ENCODE assay signal across 18 cellular contexts in the genomic region with DNA sequence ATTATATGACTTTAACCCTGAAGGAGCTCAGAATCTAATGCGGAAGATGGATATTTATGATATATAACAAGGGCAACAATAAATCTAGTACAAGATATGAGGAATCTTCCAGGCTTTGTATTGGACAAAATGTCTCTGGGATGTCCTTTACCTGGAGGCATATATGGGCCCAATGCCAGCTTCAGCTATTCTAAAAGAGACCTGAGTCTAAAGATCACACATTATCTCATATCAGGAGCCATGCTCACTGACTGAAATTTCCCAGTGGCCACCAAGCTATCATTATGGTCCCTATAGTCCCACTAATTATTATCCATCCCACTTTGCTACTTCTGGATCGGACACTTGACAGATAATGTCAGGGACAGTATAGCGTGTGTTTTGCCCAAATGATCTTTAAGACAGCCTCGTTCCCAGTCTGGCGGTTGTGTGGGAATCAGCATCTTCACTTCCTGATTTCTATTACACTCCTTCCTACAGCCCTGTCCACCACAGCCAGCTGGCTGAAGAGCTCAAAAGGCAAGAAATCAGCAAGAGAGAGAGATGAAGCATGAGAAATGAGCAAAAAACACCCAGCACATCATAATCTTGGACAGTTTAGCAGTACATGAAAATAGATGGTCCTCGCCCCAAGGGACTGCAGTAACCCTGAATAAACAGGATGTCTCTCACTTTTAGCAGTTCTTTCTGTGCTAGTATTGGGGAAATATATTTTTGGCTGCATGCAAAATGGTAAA. TPM values are rescaled to one million over a fixed set of nuclear protein-coding genes. Genes with fewer than 3 reads are reported as not detected.
DNase-seq lines count a peak whose midpoint lies in the region; ATAC-seq and TF ChIP-seq lines count a peak whose summit lies in the region.
"Had no signal": no experiment of that assay in that cellular context is flagged by ENCODE, and none has a peak within 500 bp of the region (broad histone marks: within the 10 kb centered on the region; RNA-seq: fewer than 3 reads in every experiment).

No MANE protein-coding gene starts in this region.

- no peaks in the 10 kb centered on the region for H3K79me2 ChIP-seq in DOHH2 (ENCODE audit: control insufficient read depth, low read length)

- no peaks in the 10 kb centered on the region for H3F3A ChIP-seq in DOHH2 (ENCODE audit: control insufficient read depth, insufficient read depth)

- no peaks in the 10 kb centered on the region for H3K9me3 ChIP-seq in DOHH2 (ENCODE audit: control insufficient read depth, insufficient read depth, low read length)
- no peaks in the 10 kb centered on the region for H3K9me3 ChIP-seq in Peyer's patch
- H3K9me3 ChIP-seq in liver (ENCODE audit: control insufficient read depth in 4 of 4, low read length in 3 of 4): no peaks in the 10 kb centered on the region
- no peaks in the 10 kb centered on the region for H3K9me3 ChIP-seq in spleen

- TF ChIP-seq POLR2A in Peyer's patch (IDR thresholded peaks at IDR 0.05) (no peak), spleen (IDR thresholded peaks at IDR 0.05) (no peak)

- WGBS in liver: 82% methylated on average over 6 of the region's 6 CpGs
- 67 to 94% (median 78%) methylated on average over 6 of the region's 6 CpGs for WGBS in spleen, 5 donors

- H3K4me1 ChIP-seq in DOHH2 (ENCODE audit: control insufficient read depth, low read length) (peaks cover 8% of the 10 kb centered on the region), Peyer's patch (peaks cover 0 to 4% (median 0%) of the 10 kb centered on the region in 4 donors), liver (ENCODE audit: control insufficient read depth in 4 of 4, insufficient read depth in 4 of 4, low read length in 3 of 4) (peaks cover 7 to 42% (median 16%) of the 10 kb centered on the region in 4 donors), spleen (no peaks in the 10 kb centered on the region)

- intact Hi-C loops in spleen (cut with DNase I; ENCODE audit: low total_unique reads): no loop called here

- no peak overlapping the region for H3K27ac ChIP-seq in DOHH2 (ENCODE audit: low read depth, low read length)
- H3K27ac ChIP-seq in Peyer's patch: peak overlapping the region in 3 of 4 donors; percentile 23 to 78 (median 47)
- peak overlapping the region in 1 of 2 donors; percentile 14 for H3K27ac ChIP-seq in liver (ENCODE audit: low read depth in 1 of 2, low read length in 2 of 2)
- peak overlapping the region in 4 of 8 donors; percentile 18 to 54 (median 22) for H3K27ac ChIP-seq in spleen
- H3K27ac ChIP-seq: foreskin keratinocyte, VCaP had no signal

- H3K27me3 ChIP-seq in DOHH2 (ENCODE audit: control insufficient read depth, low read length) (peaks cover 8% of the 10 kb centered on the region), Peyer's patch (no peaks in the 10 kb centered on the region), liver (ENCODE audit: control insufficient read depth in 4 of 4, insufficient read depth in 4 of 4, low read length in 3 of 4) (no peaks in the 10 kb centered on the region), spleen (replicated peaks in 1 of 7) (no peaks in the 10 kb centered on the region)
- H3K27me3 ChIP-seq: foreskin keratinocyte had no signal

- ATAC-seq in GM21619 (IDR thresholded peaks at IDR 0.05; ENCODE audit: unreplicated experiment): peak; percentile 67
- ATAC-seq in HG02870 (IDR thresholded peaks at IDR 0.05; ENCODE audit: unreplicated experiment): no peak
- ATAC-seq: activated T-helper 17 cell treated with anti-CD3 and anti-CD28 coated beads, Interleukin-2, amount 50 U/mL, for 72 hours; foreskin keratinocyte; PC-3 had no signal

- no peak overlapping the region for H3K9ac ChIP-seq in liver (ENCODE audit: low read depth in 1 of 2, low read length in 2 of 2)

- no peaks in the 10 kb centered on the region for H4K20me1 ChIP-seq in DOHH2 (ENCODE audit: control insufficient read depth, insufficient read depth, low read depth, low read length)

- no peak for TF ChIP-seq CTCF in DOHH2 (IDR thresholded peaks at IDR 0.05; ENCODE audit: low read depth, low read length, poor library complexity, severe bottlenecking)
- peak in 3 of 6 experiments; percentile 8 to 39 (median 21) for TF ChIP-seq CTCF in Peyer's patch (IDR thresholded peaks at IDR 0.05)
- TF ChIP-seq CTCF in liver (IDR thresholded peaks at IDR 0.05; ENCODE audit: low read depth, low read length, missing input control): no peak
- no peak for TF ChIP-seq CTCF in spleen (IDR thresholded peaks at IDR 0.05 in 8 of 11, conservative IDR thresholded peaks at IDR 0.05 in 3 of 11)

- no peaks in the 10 kb centered on the region for H3K9me2 ChIP-seq in DOHH2 (replicated peaks; ENCODE audit: control insufficient read depth, low read length)

- no peak overlapping the region for H3K4me3 ChIP-seq in DOHH2 (ENCODE audit: low read length)
- H3K4me3 ChIP-seq in Peyer's patch: no peak overlapping the region
- H3K4me3 ChIP-seq in liver (ENCODE audit: low read depth in 1 of 3, low read length in 3 of 3): no peak overlapping the region
- H3K4me3 ChIP-seq in spleen: no peak overlapping the region

- no peak for TF ChIP-seq RAD21 in liver (IDR thresholded peaks at IDR 0.05)

- H3K4me2 ChIP-seq in DOHH2 (ENCODE audit: low read length): peak overlapping the region; percentile 10; the same call in 1 of the 2 replicates

- DNase-seq in Peyer's patch: peak in 1 of 3 donors; percentile 76
- DNase-seq in spleen: no peak
- DNase-seq in iPS-NIHi7 (ENCODE audit: extremely low spot score): no peak
- DNase-seq in GM19240 (ENCODE audit: insufficient read length, low spot score): no peak
- DNase-seq: DMS53; foreskin keratinocyte; mesenchymal stem cell; NCI-H187; NCI-H510A; PC-3; stimulated activated CD4-positive, alpha-beta T cell treated with anti-CD3 and anti-CD28 coated beads, Interleukin-15, amount 100 ng/mL, for 24 hours had no signal

- no peaks in the 10 kb centered on the region for H3K36me3 ChIP-seq in DOHH2 (ENCODE audit: control insufficient read depth, low read length)
- no peaks in the 10 kb centered on the region for H3K36me3 ChIP-seq in Peyer's patch
- no peaks in the 10 kb centered on the region for H3K36me3 ChIP-seq in liver (ENCODE audit: control insufficient read depth in 4 of 4, insufficient read depth in 3 of 4, low read depth in 1 of 4, low read length in 3 of 4)
- no peaks in the 10 kb centered on the region for H3K36me3 ChIP-seq in spleen

TF ChIP-seq in liver, 16 proteins besides CTCF, POLR2A, EP300 and RAD21:
- TF ChIP-seq, protein P1, sequence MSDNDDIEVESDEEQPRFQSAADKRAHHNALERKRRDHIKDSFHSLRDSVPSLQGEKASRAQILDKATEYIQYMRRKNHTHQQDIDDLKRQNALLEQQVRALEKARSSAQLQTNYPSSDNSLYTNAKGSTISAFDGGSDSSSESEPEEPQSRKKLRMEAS (IDR thresholded peaks at IDR 0.05): no peak
- peak in 1 of 2 donors; percentile 56 for TF ChIP-seq HNF4A (conservative IDR thresholded peaks at IDR 0.05)
- TF ChIP-seq HNF4G (IDR thresholded peaks at IDR 0.05): peak; percentile 11

RNA-seq across cellular contexts. Expression of a gene that starts 34.9 kb away (rescaled TPM):
- 1 to 10 TPM in 1 of 4 donors, under 1 TPM in 3; 0.53 to 1.2 (median 0.68) TPM for total RNA-seq in Peyer's patch
- under 1 TPM; 0.59 to 0.65 TPM for total RNA-seq in liver
- polyA plus RNA-seq in liver: under 1 TPM; 0.08 to 0.32 TPM
- under 1 TPM; 0.10 to 0.51 (median 0.23) TPM for total RNA-seq in spleen
- under 1 TPM; 0.09 to 0.22 (median 0.15) TPM for polyA plus RNA-seq in spleen
- total RNA-seq: pulmonary artery endothelial cell had no signal
